In the genomic region with DNA sequence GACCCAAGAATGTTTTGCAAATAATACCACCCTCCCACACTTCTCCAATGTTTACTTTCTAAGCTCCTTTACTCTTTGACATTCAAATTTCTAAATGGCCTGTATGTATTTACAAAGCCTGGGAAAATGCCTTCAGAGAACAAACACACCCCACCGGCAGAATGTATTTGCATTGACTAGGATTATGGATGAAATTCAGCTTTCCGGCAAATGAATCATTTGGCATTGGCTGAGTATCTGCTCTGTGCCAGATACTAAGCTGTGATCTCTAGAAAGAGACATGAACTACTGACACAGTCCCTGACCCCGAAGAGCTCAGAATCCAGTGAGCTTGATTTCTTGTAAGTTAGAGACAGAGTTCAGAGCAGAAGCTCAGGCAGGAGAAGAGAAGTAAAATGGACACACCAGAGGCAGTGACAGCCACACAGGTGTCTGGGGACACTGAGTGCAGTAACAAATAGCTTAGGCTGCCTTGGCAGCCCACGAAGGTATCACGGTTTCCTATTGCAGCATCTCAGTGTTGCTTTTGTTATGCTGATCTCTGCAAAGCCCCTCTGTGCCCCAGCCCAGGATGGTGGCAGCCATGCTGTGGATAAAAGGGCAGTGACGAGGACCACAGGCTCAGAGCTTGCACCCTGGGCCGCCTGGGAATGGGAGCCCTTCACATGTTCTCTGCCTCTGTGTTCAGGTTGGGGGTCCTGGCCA, we compare ENCODE assay signal across 10 cellular contexts. TPM values are rescaled to one million over a fixed set of nuclear protein-coding genes. Genes with fewer than 3 reads are reported as not detected.
"Had no signal": no experiment of that assay in that cellular context is flagged by ENCODE, and none has a peak within 500 bp of the region (broad histone marks: within the 10 kb centered on the region; RNA-seq: fewer than 3 reads in every experiment).

No MANE protein-coding gene starts in this region.

RNA-seq across cellular contexts. Expression of a gene that starts 24.8 kb away (rescaled TPM):
- total RNA-seq: activated CD4-positive, alpha-beta memory T cell treated with anti-CD3 and anti-CD28 coated beads, Interleukin-2, amount 10 ng/mL, durations not matched to agents 7 days and 5 days; activated CD4-positive, alpha-beta T cell treated with anti-CD3 and anti-CD28 coated beads for 36 hours; activated T-helper 1 cell treated with anti-CD3 and anti-CD28 coated beads, Interleukin-12 subunit alpha, Interleukin-12 subunit beta, Interleukin-2, Interleukin-4 antibody, amounts not matched to agents 30 ng/mL and 10 ng/mL and 1 ng/mL, durations not matched to agents 14 hours and 24 hours and 36 hours; aorta; breast epithelium; IMR-90; LHCN-M2; MCF 10A; SJSA1; T-helper 1 cell treated with Interleukin-12 subunit alpha and Interleukin-12 subunit beta and Interleukin-4 antibody, amounts not matched to agents 30 ng/mL and 1 ng/mL, for 36 hours had no signal
- polyA plus RNA-seq: aorta, IMR-90 had no signal
